Comparison of ENCODE assay signal across 21 cellular contexts in the genomic region with DNA sequence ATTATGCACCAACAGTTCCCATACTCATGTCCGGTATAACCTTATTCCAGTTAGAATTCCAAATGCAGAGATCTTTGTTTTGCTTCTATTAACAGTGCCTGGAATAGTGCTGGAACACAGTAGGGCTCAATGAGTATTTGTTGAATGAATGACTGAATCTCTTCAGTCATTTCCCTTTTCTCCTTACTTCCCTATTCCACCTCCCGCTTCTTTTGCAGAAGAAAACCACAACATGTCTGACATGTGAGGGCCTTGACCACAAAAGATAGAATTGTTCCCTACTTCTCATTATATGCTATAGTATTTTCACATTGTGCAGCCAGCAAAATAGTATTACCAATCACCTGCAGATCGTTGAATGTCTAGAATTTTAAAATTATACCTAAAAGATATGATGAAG. TPM values are rescaled to one million over a fixed set of nuclear protein-coding genes. Genes with fewer than 3 reads are reported as not detected.
A peak's percentile ranks its signal among the peaks of the same experiment; 100 is the strongest.
DNase-seq lines count a peak whose midpoint lies in the region; TF ChIP-seq lines count a peak whose summit lies in the region.
"Had no signal": no experiment of that assay in that cellular context is flagged by ENCODE, and none has a peak within 500 bp of the region (broad histone marks: within the 10 kb centered on the region; RNA-seq: fewer than 3 reads in every experiment).

No MANE protein-coding gene starts in this region.

- H3K36me3 ChIP-seq in esophagus squamous epithelium (no peaks in the 10 kb centered on the region), MG63 (no peaks in the 10 kb centered on the region)
- H3K36me3 ChIP-seq: left lung, thoracic aorta had no signal

- TF ChIP-seq CTCF in CD14-positive monocyte (IDR thresholded peaks at IDR 0.05): no peak
- no peak for TF ChIP-seq CTCF in esophagus squamous epithelium (IDR thresholded peaks at IDR 0.05)

- peaks cover 0 to 12% (median 0%) of the 10 kb centered on the region in 4 donors for H3K27me3 ChIP-seq in esophagus squamous epithelium
- H3K27me3 ChIP-seq in MG63: no peaks in the 10 kb centered on the region
- H3K27me3 ChIP-seq: left lung had no signal

- 61 to 72% methylated on average over 3 of the region's 3 CpGs for WGBS in esophagus squamous epithelium, 2 donors

- H3K4me3 ChIP-seq in esophagus squamous epithelium (no peak overlapping the region), MG63 (no peak overlapping the region)
- H3K4me3 ChIP-seq: left lung, thoracic aorta had no signal

- no peak overlapping the region for H3K27ac ChIP-seq in esophagus squamous epithelium
- H3K27ac ChIP-seq: left lung, RWPE1, thoracic aorta, VCaP had no signal

- intact Hi-C loops in CD14-positive monocyte (cut with micrococcal nuclease) (no loop called here), esophagus squamous epithelium (cut with DNase I) (no loop called here)

- DNase-seq in CD14-positive monocyte (ENCODE audit: low spot score): peak; percentile 54
- peak; percentile 95 to 97 for DNase-seq in Kasumi-1 (lab: John Stamatoyannopoulos, UW)
- peak; percentile 37 for DNase-seq in RPMI8226
- DNase-seq in medulla oblongata (ENCODE audit: extremely low spot score): peak; percentile 58
- no peak for DNase-seq in esophagus squamous epithelium (lab: John Stamatoyannopoulos, UW)
- no peak for DNase-seq in cortex of kidney (lab: John Stamatoyannopoulos, UW)
- DNase-seq in inferior parietal cortex (ENCODE audit: extremely low spot score): no peak
- no peak for DNase-seq in MG63
- DNase-seq: ACHN; activated CD4-positive, alpha-beta T cell treated with anti-CD3 and anti-CD28 coated beads, Interleukin-2, amount 50 U/mL, for 4 hours; CD4-positive, alpha-beta memory T cell; DMS153; effector memory CD8-positive, alpha-beta T cell; left lung; NCI-H1694; occipital lobe; stimulated activated CD4-positive, alpha-beta T cell treated with anti-CD3 and anti-CD28 coated beads, Interleukin-12 subunit alpha, Interleukin-12 subunit beta, amount 100 ng/mL, for 4 hours had no signal

- H3K4me1 Mint-ChIP-seq in CD14-positive monocyte: peaks cover 52% of the 10 kb centered on the region

- H3K36me3 Mint-ChIP-seq in CD14-positive monocyte: peaks cover 0 to 2% of the 10 kb centered on the region in 2 donors
- H3K36me3 Mint-ChIP-seq: activated naive CD4-positive, alpha-beta T cell treated with anti-CD3 and anti-CD28 coated beads, Interleukin-2, amount 50 U/mL, for 72 hours; CD4-positive, alpha-beta memory T cell had no signal

- peaks cover 3 to 20% (median 17%) of the 10 kb centered on the region in 3 donors for H3K27me3 Mint-ChIP-seq in CD14-positive monocyte (ENCODE audit: low read depth in 3 of 3)
- H3K27me3 Mint-ChIP-seq: CD4-positive, alpha-beta memory T cell; effector memory CD8-positive, alpha-beta T cell had no signal

- H3K27ac Mint-ChIP-seq in CD14-positive monocyte: peak overlapping the region in 4 of 7 donors; percentile 14 to 77 (median 44)
- H3K27ac Mint-ChIP-seq: activated naive CD4-positive, alpha-beta T cell treated with anti-CD3 and anti-CD28 coated beads, Interleukin-2, amount 50 U/mL, for 72 hours; CD4-positive, alpha-beta memory T cell; effector memory CD8-positive, alpha-beta T cell had no signal

- peaks cover 0 to 11% (median 8%) of the 10 kb centered on the region in 3 donors for H3K4me1 ChIP-seq in esophagus squamous epithelium

- H3K4me3 Mint-ChIP-seq in CD14-positive monocyte: peak overlapping the region in 1 of 2 donors; percentile 66
- H3K4me3 Mint-ChIP-seq: CD4-positive, alpha-beta memory T cell; effector memory CD8-positive, alpha-beta T cell had no signal

- H3K9me3 ChIP-seq in esophagus squamous epithelium: no peaks in the 10 kb centered on the region
- H3K9me3 ChIP-seq in MG63: no peaks in the 10 kb centered on the region
- H3K9me3 ChIP-seq: left lung, thoracic aorta had no signal

- TF ChIP-seq POLR2A in esophagus squamous epithelium (IDR thresholded peaks at IDR 0.05): no peak

- H3K9me3 Mint-ChIP-seq in CD14-positive monocyte: no peaks in the 10 kb centered on the region
- H3K9me3 Mint-ChIP-seq: CD4-positive, alpha-beta memory T cell; effector memory CD8-positive, alpha-beta T cell had no signal

RNA-seq across cellular contexts. Expression of a gene that starts 19.5 kb away (rescaled TPM):
- 10 to 100 TPM; 13.8 to 16.8 TPM for polyA plus RNA-seq in CD14-positive monocyte
- 10 to 100 TPM; 11.9 to 38.1 (median 20.0) TPM for total RNA-seq in esophagus squamous epithelium
- total RNA-seq in MG63 (2014; rRNA removed; shearing (Covaris generic); ENCODE audit: low replicate concordance): 30.5 and 34.1 TPM in 2 replicates

RNA-seq across cellular contexts. Expression of a gene that starts 43.7 kb away (rescaled TPM):
- 1 to 10 TPM; 3.0 to 3.6 TPM for polyA plus RNA-seq in CD14-positive monocyte
- total RNA-seq in esophagus squamous epithelium: 10 to 100 TPM in 1 of 4 donors, 1 to 10 TPM in 3; 2.6 to 10.5 (median 4.8) TPM
- 13.7 and 21.1 TPM in 2 replicates for total RNA-seq in MG63 (2014; rRNA removed; shearing (Covaris generic); ENCODE audit: low replicate concordance)

Comparison
In these comparisons a context has a peak if more than half of its experiments do, and no peak if none do; other contexts are left out.
1. DNase-seq: peak in CD14-positive monocyte (single experiment), Kasumi-1 (2 of 2), RPMI8226 (single experiment) and medulla oblongata (single experiment); none in esophagus squamous epithelium (single experiment), cortex of kidney (single experiment), inferior parietal cortex (single experiment) and MG63 (single experiment).